ENCODE assay signal across 8 cellular contexts in the genomic region with DNA sequence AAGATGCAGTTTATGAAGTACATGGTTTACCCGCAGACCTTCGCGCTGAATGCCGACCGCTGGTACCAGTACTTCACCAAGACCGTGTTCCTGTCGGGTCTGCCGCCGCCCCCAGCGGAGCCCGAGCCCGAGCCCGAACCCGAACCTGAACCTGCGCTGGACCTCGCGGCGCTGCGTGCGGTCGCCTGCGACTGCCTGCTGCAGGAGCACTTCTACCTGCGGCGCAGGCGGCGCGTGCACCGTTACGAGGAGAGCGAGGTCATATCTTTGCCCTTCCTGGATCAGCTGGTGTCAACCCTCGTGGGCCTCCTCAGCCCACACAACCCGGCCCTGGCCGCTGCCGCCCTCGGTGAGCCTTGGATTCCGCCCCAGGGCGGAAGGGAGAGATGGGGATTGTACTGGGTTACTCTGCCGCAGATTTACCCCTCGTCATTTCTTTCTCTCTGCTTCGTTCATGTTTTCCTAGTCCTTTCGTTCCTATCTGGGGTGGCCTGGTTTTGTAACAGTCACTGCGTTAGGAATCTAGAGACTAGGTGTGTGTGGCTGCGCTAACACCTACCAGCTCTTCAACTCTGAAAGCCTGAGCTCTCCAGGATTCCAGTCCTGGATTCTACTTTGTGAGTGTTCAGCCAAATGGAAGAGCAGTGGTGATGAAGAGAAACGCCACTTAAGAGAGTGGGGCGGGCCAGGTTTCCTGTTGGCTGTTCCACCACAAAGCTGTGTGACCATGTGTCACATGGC. TPM values are rescaled to one million over a fixed set of nuclear protein-coding genes. Genes with fewer than 3 reads are reported as not detected.
A peak's percentile ranks its signal among the peaks of the same experiment; 100 is the strongest.
DNase-seq lines count a peak whose midpoint lies in the region; ATAC-seq and TF ChIP-seq lines count a peak whose summit lies in the region.

No MANE protein-coding gene starts in this region.

- DNase-seq in NCI-H2171 treated with DMSO at 0.1 percent for 48 hours (lab: John Stamatoyannopoulos, UW) (peak; percentile 66), dorsolateral prefrontal cortex (peak; percentile 28 to 70 (median 48)), lung (ENCODE audit: low spot score) (peak; percentile 38)
- peak; percentile 14 to 28 for DNase-seq in activated CD4-positive, alpha-beta T cell treated with anti-CD3 and anti-CD28 coated beads for 4 hours
- peak; percentile 14 to 33 (median 15) for DNase-seq in stimulated activated CD4-positive, alpha-beta T cell treated with anti-CD3 and anti-CD28 coated beads, TNF-alpha, amount 100 ng/mL, for 48 hours (ENCODE audit: low read depth in 3 of 3)

- H3K27ac ChIP-seq in ACC112 (ENCODE audit: low read depth, low read length) (peak overlapping the region; percentile 70), dorsolateral prefrontal cortex (peak overlapping the region; percentile 35 to 97 (median 88)), lung (ENCODE audit: low read depth in 1 of 2, low read length in 1 of 2) (peak overlapping the region; percentile 94 to 98)

- intact Hi-C loops in dorsolateral prefrontal cortex (cut with DNase I), result no loop called here

- H3K9me3 ChIP-seq in lung (ENCODE audit: control insufficient read depth in 2 of 2, insufficient read depth in 1 of 2, low read length in 1 of 2), result no peaks in the 10 kb centered on the region

- ATAC-seq in GM18519 (IDR thresholded peaks at IDR 0.05; ENCODE audit: low FRiP score, unreplicated experiment) (peak; percentile 30), HG03060 (IDR thresholded peaks at IDR 0.05; ENCODE audit: low read depth, unreplicated experiment) (peak; percentile 20), lung (ENCODE audit: insufficient read depth, low FRiP score) (peak; percentile 58)

- H3K4me3 ChIP-seq in ACC112 (ENCODE audit: low read depth, low read length), result peak overlapping the region; percentile 95
- H3K4me3 ChIP-seq in dorsolateral prefrontal cortex, result peak overlapping the region; percentile 73 to 100 (median 95)
- peak overlapping the region; percentile 100 for H3K4me3 ChIP-seq in lung

- WGBS in lung, 2 donors, result 1% methylated on average over 45 of the region's 45 CpGs

- peaks cover 8% of the 10 kb centered on the region for H3K36me3 ChIP-seq in ACC112 (ENCODE audit: insufficient read depth, low read length)
- H3K36me3 ChIP-seq in lung (ENCODE audit: control insufficient read depth in 2 of 2, insufficient read depth in 2 of 2, low read length in 2 of 2), result peaks cover 1 to 8% of the 10 kb centered on the region in 2 donors

- H2AFZ ChIP-seq in ACC112 (ENCODE audit: low read length, unreplicated experiment), result peak overlapping the region; percentile 99

- H3K4me1 ChIP-seq in ACC112 (ENCODE audit: control insufficient read depth, insufficient read depth, low read length, unreplicated experiment) (peaks cover 11% of the 10 kb centered on the region), lung (ENCODE audit: control insufficient read depth in 2 of 2, insufficient read depth in 2 of 2, low read length in 2 of 2) (peaks cover 0 to 18% of the 10 kb centered on the region in 2 donors)

- no peak for TF ChIP-seq CTCF in dorsolateral prefrontal cortex (IDR thresholded peaks at IDR 0.05 in 54 of 56, conservative IDR thresholded peaks at IDR 0.05 in 2 of 56; ENCODE audit: low read depth in 1 of 56, partially characterized antibody in 56 of 56)
- TF ChIP-seq CTCF in lung (IDR thresholded peaks at IDR 0.05; ENCODE audit: control extremely low read depth, extremely low read depth), result no peak

- H3K27me3 ChIP-seq in ACC112 (ENCODE audit: insufficient read depth, low read length) (no peaks in the 10 kb centered on the region), dorsolateral prefrontal cortex (no peaks in the 10 kb centered on the region), lung (ENCODE audit: control insufficient read depth, insufficient read depth) (no peaks in the 10 kb centered on the region)

- H3K79me2 ChIP-seq in ACC112 (ENCODE audit: control insufficient read depth, insufficient read depth, low read length, unreplicated experiment), result peaks cover 48% of the 10 kb centered on the region

RNA-seq across cellular contexts. Expression of a gene that starts 0.6 kb away (rescaled TPM):
- total RNA-seq in dorsolateral prefrontal cortex (100 to 1,000 TPM in 45 of 120 experiments, 10 to 100 TPM in 75; 57.1 to 133 (median 95.9) TPM), lung (10 to 100 TPM; 32.8 to 92.9 TPM)
- 10 to 100 TPM; 20.3 to 20.6 TPM for polyA plus RNA-seq in lung

Comparison
In these comparisons a context has a peak if more than half of its experiments do, and no peak if none do; other contexts are left out.
1. Peak in every context shown above with its lines: DNase-seq, ATAC-seq, H3K4me3 ChIP-seq and H3K27ac ChIP-seq.
2. DNase-seq: peak in every context shown above with its lines; median percentile 66 in NCI-H2171 treated with DMSO at 0.1 percent for 48 hours; 48 in dorsolateral prefrontal cortex; 38 in lung; 21 in activated CD4-positive, alpha-beta T cell treated with anti-CD3 and anti-CD28 coated beads for 4 hours; 15 in stimulated activated CD4-positive, alpha-beta T cell treated with anti-CD3 and anti-CD28 coated beads, TNF-alpha, amount 100 ng/mL, for 48 hours.